In the genomic region with DNA sequence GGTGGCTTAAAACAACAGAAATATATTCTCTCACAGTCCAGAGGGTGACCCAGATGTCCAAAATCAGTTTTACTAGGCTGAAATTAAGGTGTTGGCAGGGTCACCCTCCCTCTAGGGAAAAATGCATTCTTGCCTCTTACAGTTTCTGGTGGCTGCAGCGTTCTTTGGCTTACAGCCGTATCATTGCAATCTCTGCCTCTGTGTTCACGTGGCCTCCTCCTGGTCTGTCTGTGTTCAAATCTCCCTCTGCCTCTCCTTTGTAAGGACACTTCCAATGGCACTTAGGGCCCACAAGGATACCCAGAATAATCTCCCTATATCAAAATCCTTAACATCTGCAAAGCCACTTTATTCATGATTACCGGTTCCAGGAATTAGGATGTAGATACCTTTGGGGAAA, we compare ENCODE assay signal across 24 cellular contexts.
"Had no signal": no experiment of that assay in that cellular context is flagged by ENCODE, and none has a peak within 500 bp of the region (broad histone marks: within the 10 kb centered on the region; RNA-seq: fewer than 3 reads in every experiment).

No MANE protein-coding gene starts in this region.

- H3K9me3 ChIP-seq: left ventricle myocardium inferior, mucosa of descending colon, right atrium auricular region, right lobe of liver, thyroid gland, upper lobe of right lung had no signal

- H3K79me2 ChIP-seq: parathyroid adenoma had no signal

- H3K36me3 Mint-ChIP-seq: memory B cell; naive thymus-derived CD4-positive, alpha-beta T cell; natural killer cell treated with Interleukin-12 subunit alpha and Interleukin-12 subunit beta and Interleukin-15 and Interleukin-18, amount 100 ng/mL, for 72 hours; stimulated activated memory B cell treated with anti-CD40 and anti-IgM and Interleukin-4, amounts not matched to agents 10 μg/mL and 1 μg/mL and 100 μg/mL, for 72 hours had no signal

- ATAC-seq: mucosa of descending colon; naive thymus-derived CD4-positive, alpha-beta T cell; natural killer cell treated with Interleukin-12 subunit alpha and Interleukin-12 subunit beta and Interleukin-15 and Interleukin-18, amount 100 ng/mL, for 72 hours; right lobe of liver; stimulated activated memory B cell treated with anti-CD40 and anti-IgM and Interleukin-4, amounts not matched to agents 10 μg/mL and 1 μg/mL and 100 μg/mL, for 72 hours; stimulated activated naive CD8-positive, alpha-beta T cell treated with anti-CD3 and anti-CD28 coated beads, Interleukin-15, amount 100 ng/mL, for 72 hours; upper lobe of right lung had no signal

- H3K36me3 ChIP-seq: left ventricle myocardium inferior, right atrium auricular region, right lobe of liver, thyroid gland, upper lobe of right lung had no signal

- H3K27ac ChIP-seq: left ventricle myocardium inferior, parathyroid adenoma, right atrium auricular region, right lobe of liver, thyroid gland, upper lobe of right lung had no signal

- H3K9ac ChIP-seq: parathyroid adenoma had no signal

- H3K27ac Mint-ChIP-seq: memory B cell; naive thymus-derived CD4-positive, alpha-beta T cell; natural killer cell treated with Interleukin-12 subunit alpha and Interleukin-12 subunit beta and Interleukin-15 and Interleukin-18, amount 100 ng/mL, for 72 hours; progenitor cell of endocrine pancreas; stimulated activated memory B cell treated with anti-CD40 and anti-IgM and Interleukin-4, amounts not matched to agents 10 μg/mL and 1 μg/mL and 100 μg/mL, for 72 hours; stimulated activated naive CD8-positive, alpha-beta T cell treated with anti-CD3 and anti-CD28 coated beads, Interleukin-15, amount 100 ng/mL, for 72 hours had no signal

- H2AFZ ChIP-seq: parathyroid adenoma had no signal

- H3K4me3 Mint-ChIP-seq: memory B cell; naive thymus-derived CD4-positive, alpha-beta T cell; natural killer cell treated with Interleukin-12 subunit alpha and Interleukin-12 subunit beta and Interleukin-15 and Interleukin-18, amount 100 ng/mL, for 72 hours; stimulated activated memory B cell treated with anti-CD40 and anti-IgM and Interleukin-4, amounts not matched to agents 10 μg/mL and 1 μg/mL and 100 μg/mL, for 72 hours; stimulated activated naive CD8-positive, alpha-beta T cell treated with anti-CD3 and anti-CD28 coated beads, Interleukin-15, amount 100 ng/mL, for 72 hours had no signal

- H3K27me3 ChIP-seq: right atrium auricular region, right lobe of liver, thyroid gland, upper lobe of right lung had no signal

- H3K4me1 ChIP-seq: left ventricle myocardium inferior, parathyroid adenoma, right lobe of liver, thyroid gland, upper lobe of right lung had no signal

- H3K4me2 ChIP-seq: smooth muscle cell had no signal

- DNase-seq: islet precursor cell; left ventricle myocardium inferior; midbrain; mucosa of descending colon; naive thymus-derived CD4-positive, alpha-beta T cell; nucleus accumbens; right lobe of liver; stimulated activated CD4-positive, alpha-beta T cell treated with anti-CD3 and anti-CD28 coated beads, Interleukin-1b, Interleukin-23, amount 100 ng/mL, for 48 hours; stimulated activated CD4-positive, alpha-beta T cell treated with anti-CD3 and anti-CD28 coated beads, Interleukin-2, amount 100 ng/mL, for 48 hours; stimulated activated CD4-positive, alpha-beta T cell treated with anti-CD3 and anti-CD28 coated beads, Interleukin-4, amount 100 ng/mL, for 4 hours; stimulated activated CD8-positive, alpha-beta memory T cell treated with anti-CD3 and anti-CD28 coated beads, Interleukin-4, amount 100 ng/mL, for 48 hours; stimulated activated naive CD4-positive, alpha-beta T cell treated with Interleukin-2 at 50 U/mL for 16 hours; stimulated activated naive CD8-positive, alpha-beta T cell treated with anti-CD3 and anti-CD28 coated beads, Interleukin-15, amount 100 ng/mL, for 72 hours; thyroid gland; upper lobe of right lung had no signal

- FAIRE-seq: urothelium cell line had no signal

- H3K9me3 Mint-ChIP-seq: natural killer cell treated with Interleukin-12 subunit alpha and Interleukin-12 subunit beta and Interleukin-15 and Interleukin-18, amount 100 ng/mL, for 72 hours; stimulated activated naive CD8-positive, alpha-beta T cell treated with anti-CD3 and anti-CD28 coated beads, Interleukin-15, amount 100 ng/mL, for 72 hours had no signal

- H3K4me3 ChIP-seq: left ventricle myocardium inferior, lung, mucosa of descending colon, right atrium auricular region, right lobe of liver, smooth muscle cell, thyroid gland, upper lobe of right lung had no signal

- H3K4me1 Mint-ChIP-seq: memory B cell; naive thymus-derived CD4-positive, alpha-beta T cell; stimulated activated memory B cell treated with anti-CD40 and anti-IgM and Interleukin-4, amounts not matched to agents 10 μg/mL and 1 μg/mL and 100 μg/mL, for 72 hours; stimulated activated naive CD8-positive, alpha-beta T cell treated with anti-CD3 and anti-CD28 coated beads, Interleukin-15, amount 100 ng/mL, for 72 hours had no signal
